ENCODE assay signal across 8 cellular contexts in genomic region chr4:173264245-173264959, GRCh38.
A peak's percentile ranks its signal among the peaks of the same experiment; 100 is the strongest.
DNase-seq lines count a peak whose midpoint lies in the region; ATAC-seq, FAIRE-seq and TF ChIP-seq lines count a peak whose summit lies in the region.

No MANE protein-coding gene starts in this region.

- intact Hi-C loops in dorsolateral prefrontal cortex (cut with DNase I) = no loop called here

- no peaks in the 10 kb centered on the region for H3K4me1 ChIP-seq in GM23248 (ENCODE audit: insufficient read depth)

- H3K9me3 ChIP-seq in GM23248 (ENCODE audit: low read depth) = no peaks in the 10 kb centered on the region

- no peaks in the 10 kb centered on the region for H3K79me2 ChIP-seq in GM23248 (ENCODE audit: insufficient read depth)

- no peaks in the 10 kb centered on the region for H3K9me2 ChIP-seq in GM23248 (ENCODE audit: insufficient read depth)

- H3K4me3 ChIP-seq in GM23248 (no peak overlapping the region), dorsolateral prefrontal cortex (peak overlapping the region in 1 of 59 donors; percentile 5)

- no peak overlapping the region for H3K9ac ChIP-seq in GM23248

- H3K4me3 Mint-ChIP-seq in WTC11 = no peak overlapping the region
- no peak overlapping the region for H3K4me3 Mint-ChIP-seq in glutamatergic neuron (ENCODE audit: unreplicated experiment)

- CTCF ChIA-PET in WTC11 (lab: Charles Lee) = interaction anchor here (0.9 to 3.3 kb wide), 4 partner anchors 11 to 251 kb away, joined by 3 to 24 read pairs (median 6); no protein-coding TSS in a partner anchor

- POLR2A ChIA-PET in WTC11 (lab: Charles Lee) = no interaction called here

- no peak for TF ChIP-seq POLR2A in GM12892 (IDR thresholded peaks at IDR 0.05; ENCODE audit: low read depth, low read length)

- H3K27me3 ChIP-seq in GM23248 (replicated peaks; ENCODE audit: insufficient read depth) (no peaks in the 10 kb centered on the region), dorsolateral prefrontal cortex (no peaks in the 10 kb centered on the region)

- no peak overlapping the region for H3K4me2 ChIP-seq in GM23248 (ENCODE audit: unreplicated experiment)

- peak; percentile 68 for ATAC-seq in WTC11

- no peak overlapping the region for H2AFZ ChIP-seq in GM23248

- peaks cover 5% of the 10 kb centered on the region; the same call in 1 of the 2 replicates for H3K36me3 Mint-ChIP-seq in WTC11
- H3K36me3 Mint-ChIP-seq in glutamatergic neuron (ENCODE audit: unreplicated experiment) = no peaks in the 10 kb centered on the region

- H4K20me1 ChIP-seq in GM23248 (ENCODE audit: insufficient read depth) = no peaks in the 10 kb centered on the region

- H3K27me3 Mint-ChIP-seq in WTC11 (ENCODE audit: low read depth) (no peaks in the 10 kb centered on the region), glutamatergic neuron (ENCODE audit: unreplicated experiment) (no peaks in the 10 kb centered on the region)

- DNase-seq in GM12892 (ENCODE audit: insufficient read length) (no peak), GM23248 (peak; percentile 16), LHCN-M2 (ENCODE audit: low read depth) (peak; percentile 99), WTC11 (ENCODE audit: low spot score) (no peak), glutamatergic neuron (no peak), iPS-NIHi7 (ENCODE audit: extremely low spot score) (no peak), dorsolateral prefrontal cortex (no peak), putamen (ENCODE audit: low spot score) (no peak)

- WGBS in GM23248 (ENCODE audit: low coverage in 1 of 2, low lambda C conversion rate in 2 of 2, missing lambda C conversion rate in 2 of 2), 2 experiments = 35 to 37% methylated on average over 6 of the region's 6 CpGs

- TF ChIP-seq CTCF in WTC11 (IDR thresholded peaks at IDR 0.05) (no peak), glutamatergic neuron (IDR thresholded peaks at IDR 0.05; ENCODE audit: partially characterized antibody, unreplicated experiment) (no peak), dorsolateral prefrontal cortex (IDR thresholded peaks at IDR 0.05 in 54 of 56, conservative IDR thresholded peaks at IDR 0.05 in 2 of 56; ENCODE audit: low read depth in 1 of 56, partially characterized antibody in 56 of 56) (no peak)

- H3K9me3 Mint-ChIP-seq in WTC11 (no peaks in the 10 kb centered on the region), glutamatergic neuron (ENCODE audit: unreplicated experiment) (peaks cover 3% of the 10 kb centered on the region)

- H3K27ac Mint-ChIP-seq in WTC11 (peak overlapping the region; percentile 36; the same call in 1 of the 2 replicates), glutamatergic neuron (ENCODE audit: unreplicated experiment) (peak overlapping the region; percentile 7)

- FAIRE-seq in GM12892 (lab: Jason Lieb, UNC) = peak; percentile 74

- peaks cover 35% of the 10 kb centered on the region for H3K4me1 Mint-ChIP-seq in WTC11
- peaks cover 9% of the 10 kb centered on the region for H3K4me1 Mint-ChIP-seq in glutamatergic neuron (ENCODE audit: low read depth, unreplicated experiment)

- H3K36me3 ChIP-seq in GM23248 (ENCODE audit: low read depth) = no peaks in the 10 kb centered on the region

- H3F3A ChIP-seq in GM23248 (ENCODE audit: insufficient read depth) = no peaks in the 10 kb centered on the region

- in situ Hi-C loops in GM23248 (cut with MboI) = no loop called here

- H3K27ac ChIP-seq in GM23248 = no peak overlapping the region
- peak overlapping the region in 8 of 59 donors; percentile 5 to 50 (median 18) for H3K27ac ChIP-seq in dorsolateral prefrontal cortex

TF ChIP-seq in WTC11, 78 proteins besides CTCF, POLR2A, EP300 and RAD21:
- TF ChIP-seq JAZF1 (CRISPR knock-in tag; IDR thresholded peaks at IDR 0.05) (no peak), MYBL2 (CRISPR knock-in tag; IDR thresholded peaks at IDR 0.05) (no peak), FOXK1 (CRISPR knock-in tag; IDR thresholded peaks at IDR 0.05) (no peak), NR2C2 (CRISPR knock-in tag; IDR thresholded peaks at IDR 0.05) (no peak), HMGXB4 (CRISPR knock-in tag; IDR thresholded peaks at IDR 0.05) (no peak), OVOL2 (CRISPR knock-in tag; IDR thresholded peaks at IDR 0.05; ENCODE audit: borderline replicate concordance) (no peak), ARID4B (CRISPR knock-in tag; IDR thresholded peaks at IDR 0.05; ENCODE audit: borderline replicate concordance) (no peak), TCF7 (CRISPR knock-in tag; IDR thresholded peaks at IDR 0.05; ENCODE audit: low read depth) (no peak), ETV6 (CRISPR knock-in tag; IDR thresholded peaks at IDR 0.05) (no peak), ZNF317 (CRISPR knock-in tag; IDR thresholded peaks at IDR 0.05; ENCODE audit: borderline replicate concordance, low read depth) (no peak)

Comparison
In these comparisons a context has a peak if more than half of its experiments do, and no peak if none do; other contexts are left out.
1. DNase-seq: peak in GM23248 (single experiment) and LHCN-M2 (single experiment); none in GM12892 (single experiment), WTC11 (single experiment), glutamatergic neuron (single experiment), iPS-NIHi7 (single experiment), dorsolateral prefrontal cortex (0 of 10) and putamen (single experiment).